Comparison of ENCODE assay signal across 8 cellular contexts in genomic region chr10:21525367-21526183, GRCh38. TPM values are rescaled to one million over a fixed set of nuclear protein-coding genes. Genes with fewer than 3 reads are reported as not detected.
DNase-seq lines count a peak whose midpoint lies in the region; ATAC-seq, FAIRE-seq and TF ChIP-seq lines count a peak whose summit lies in the region.

Gene SKIDA1, minus strand, starts transcription at chr10:21525682. Its CDS starts 7,860 bp downstream, at chr10:21517822.

- no peaks in the 10 kb centered on the region for H4K20me1 ChIP-seq in SK-N-SH (ENCODE audit: insufficient read depth)

- peaks cover 57% of the 10 kb centered on the region for H3K4me1 Mint-ChIP-seq in HFFc6 (ENCODE audit: low read depth)

- CTCF ChIA-PET in SK-N-SH (lab: Yijun Ruan, JAX) = interaction anchor here (0.6 to 11.1 kb wide), 5 partner anchors 9 to 256 kb away, joined by 3 to 101 read pairs (median 6); no protein-coding TSS in a partner anchor

- H3K4me3 ChIP-seq in SK-N-SH (ENCODE audit: low read depth in 2 of 2, low read length in 1 of 2) (peak within 1 kb of the TSS; percentile 70 to 76), heart right ventricle (peak within 1 kb of the TSS; percentile 11 to 82 (median 74)), trophoblast cell (ENCODE audit: low read depth, low read length) (peak within 1 kb of the TSS; percentile 84)

- POLR2A ChIA-PET in SK-N-SH (lab: Yijun Ruan, JAX) = interaction anchor here (0.6 to 3.1 kb wide), 12 partner anchors 7 to 453 kb away, joined by 3 to 26 read pairs (median 4); partner anchors contain the start of gene MLLT10

- H2AFZ ChIP-seq in SK-N-SH (ENCODE audit: low read depth) (peak within 1 kb of the TSS; percentile 86), trophoblast cell (ENCODE audit: insufficient read depth, low read length, poor library complexity) (peak within 1 kb of the TSS; percentile 83)

- peak within 1 kb of the TSS; percentile 99 for H4K8ac ChIP-seq in trophoblast cell (ENCODE audit: low read depth, low read length)

- H3K27me3 ChIP-seq in SK-N-SH (ENCODE audit: insufficient read depth) (no peaks in the 10 kb centered on the region), heart right ventricle (peaks cover 0 to 11% (median 0%) of the 10 kb centered on the region in 7 donors), trophoblast cell (ENCODE audit: insufficient read depth, low read length) (no peaks in the 10 kb centered on the region)

- no peaks in the 10 kb centered on the region for H3K9me3 Mint-ChIP-seq in HFFc6

- TF ChIP-seq RAD21 in SK-N-SH (IDR thresholded peaks at IDR 0.05; ENCODE audit: low read length) = no peak

- peak within 1 kb of the TSS; percentile 100 for H3K18ac ChIP-seq in trophoblast cell (ENCODE audit: low read length)

- H3K27ac Mint-ChIP-seq in HFFc6 = peak within 1 kb of the TSS; percentile 98

- TF ChIP-seq CTCF in HFFc6 (IDR thresholded peaks at IDR 0.05) = no peak
- no peak for TF ChIP-seq CTCF in SK-N-SH (IDR thresholded peaks at IDR 0.05)
- TF ChIP-seq CTCF in heart right ventricle (IDR thresholded peaks at IDR 0.05) = no peak

- H3K36me3 ChIP-seq in SK-N-SH (replicated peaks in 1 of 2; ENCODE audit: control insufficient read depth in 1 of 2, insufficient read depth in 2 of 2, low read length in 1 of 2) = no peaks in the 10 kb centered on the region
- H3K36me3 ChIP-seq in heart right ventricle = no peaks in the 10 kb centered on the region
- no peaks in the 10 kb centered on the region for H3K36me3 ChIP-seq in trophoblast cell (ENCODE audit: control insufficient read depth in 1 of 2, insufficient read depth in 2 of 2, low read length in 2 of 2)

- H4K12ac ChIP-seq in trophoblast cell (ENCODE audit: low read depth, low read length) = peak within 1 kb of the TSS; percentile 98

- peak within 1 kb of the TSS; percentile 82 for H2BK12ac ChIP-seq in trophoblast cell (ENCODE audit: low read length)

- H3K79me2 ChIP-seq in SK-N-SH (ENCODE audit: insufficient read depth) (peaks cover 27% of the 10 kb centered on the region), trophoblast cell (ENCODE audit: control insufficient read depth, insufficient read depth, low read length, poor library complexity) (peaks cover 16% of the 10 kb centered on the region)

- H3K36me3 Mint-ChIP-seq in HFFc6 (ENCODE audit: low read depth) = no peaks in the 10 kb centered on the region

- H3F3A ChIP-seq in SK-N-SH (replicated peaks; ENCODE audit: insufficient read depth) = peaks cover 52% of the 10 kb centered on the region

- peak; percentile 60 for DNase-seq in HFFc6
- DNase-seq in NCI-H1092 treated with DMSO at 0.1 percent for 48 hours (lab: John Stamatoyannopoulos, UW) = peak; percentile 90
- DNase-seq in SK-N-SH = peak; percentile 86
- DNase-seq in amniotic stem cell (lab: John Stamatoyannopoulos, UW) = peak; percentile 37
- peak; percentile 88 to 90 for DNase-seq in heart right ventricle
- DNase-seq in trophoblast cell = peak; percentile 60 to 74

- peaks cover 30% of the 10 kb centered on the region for H3K79me1 ChIP-seq in trophoblast cell (ENCODE audit: low read length)

- H3K14ac ChIP-seq in trophoblast cell (ENCODE audit: low read length) = peak within 1 kb of the TSS; percentile 95

- peak; percentile 98 for FAIRE-seq in G401.6 (lab: Jason Lieb, UNC)

- H3K9ac ChIP-seq in SK-N-SH (peak within 1 kb of the TSS; percentile 94), trophoblast cell (ENCODE audit: low read length) (peak within 1 kb of the TSS; percentile 96)

- peaks cover 1% of the 10 kb centered on the region; the same call in 1 of the 2 replicates for H3K27me3 Mint-ChIP-seq in HFFc6 (ENCODE audit: insufficient read depth)

- 1% methylated on average over 28 of the region's 64 CpGs for WGBS in SK-N-SH (ENCODE audit: low lambda C conversion rate)
- 1 to 2% methylated on average over 61 to 64 of the region's 64 CpGs for WGBS in heart right ventricle, 2 donors
- no CpG with 5 or more reads among the region's 64 CpGs for WGBS in trophoblast cell (ENCODE audit: extremely low coverage, insufficient coverage, insufficient read length)

- H3K23ac ChIP-seq in trophoblast cell (ENCODE audit: low read length) = no peak within 1 kb of the TSS

- H3K4me2 ChIP-seq in SK-N-SH = peak within 1 kb of the TSS; percentile 93
- H3K4me2 ChIP-seq in trophoblast cell (ENCODE audit: low read length) = peak within 1 kb of the TSS; percentile 100

- H3K9me3 ChIP-seq in SK-N-SH (no peaks in the 10 kb centered on the region), heart right ventricle (no peaks in the 10 kb centered on the region), trophoblast cell (ENCODE audit: insufficient read depth, low read depth, low read length) (no peaks in the 10 kb centered on the region)

- H2BK5ac ChIP-seq in trophoblast cell (ENCODE audit: low read depth, low read length, poor library complexity) = peak within 1 kb of the TSS; percentile 100

- H3K4ac ChIP-seq in trophoblast cell (ENCODE audit: low read depth, low read length) = peak within 1 kb of the TSS; percentile 99

- peak within 1 kb of the TSS; percentile 98 to 99 for H3K27ac ChIP-seq in SK-N-SH (ENCODE audit: low read depth in 2 of 2, low read length in 1 of 2)
- H3K27ac ChIP-seq in heart right ventricle = peak within 1 kb of the TSS; percentile 95 to 99 (median 98)
- H3K27ac ChIP-seq in trophoblast cell (ENCODE audit: low read depth, low read length) = peak within 1 kb of the TSS; percentile 100

- H2BK120ac ChIP-seq in trophoblast cell (ENCODE audit: insufficient read depth, low read length, poor library complexity) = peak within 1 kb of the TSS; percentile 99

- peak in 1 of 2 experiments; percentile 30; a peak in 1 of 4 replicates for TF ChIP-seq EP300 in SK-N-SH (IDR thresholded peaks at IDR 0.05; ENCODE audit: borderline replicate concordance in 1 of 2, low read depth in 1 of 2, low read length in 1 of 2)

- intact Hi-C loops in heart right ventricle (cut with DNase I) = no loop called here

- peak within 1 kb of the TSS; percentile 99 for H4K91ac ChIP-seq in trophoblast cell (ENCODE audit: low read depth, low read length)

- peak within 1 kb of the TSS; percentile 89 for H3K4me3 Mint-ChIP-seq in HFFc6

- H3K9me2 ChIP-seq in SK-N-SH = no peaks in the 10 kb centered on the region

- ATAC-seq in heart right ventricle (peak; percentile 71 to 92 (median 88)), HG02840 (IDR thresholded peaks at IDR 0.05; ENCODE audit: low FRiP score, unreplicated experiment) (no peak)

- H3K4me1 ChIP-seq in SK-N-SH (ENCODE audit: control insufficient read depth in 1 of 2, insufficient read depth in 2 of 2, low read depth in 1 of 2, low read length in 1 of 2) (peaks cover 28 to 38% of the 10 kb centered on the region in 2 experiments; a peak in 3 of 4 replicates), heart right ventricle (peaks cover 0 to 44% (median 18%) of the 10 kb centered on the region in 9 donors), trophoblast cell (ENCODE audit: control insufficient read depth in 1 of 2, insufficient read depth in 2 of 2, low read length in 2 of 2) (no peaks in the 10 kb centered on the region)

- H2AK5ac ChIP-seq in trophoblast cell (ENCODE audit: low read length) = peak within 1 kb of the TSS; percentile 99

TF ChIP-seq in SK-N-SH, 30 proteins besides CTCF, POLR2A, EP300 and RAD21 (continues in another document):
- TF ChIP-seq GATA2 (CRISPR knock-in tag; IDR thresholded peaks at IDR 0.05) = no peak
- no peak for TF ChIP-seq USF2 (IDR thresholded peaks at IDR 0.05; ENCODE audit: borderline replicate concordance, low read depth, low read length)
- TF ChIP-seq SIN3A (IDR thresholded peaks at IDR 0.05; ENCODE audit: borderline replicate concordance, low read depth, low read length) = peak; percentile 49
- 0 out of 2 replicates have a peak, but pooled peaks have one; percentile 54 for TF ChIP-seq FOXJ3 (CRISPR knock-in tag; IDR thresholded peaks at IDR 0.05)
- no peak for TF ChIP-seq GABPA (IDR thresholded peaks at IDR 0.05; ENCODE audit: low read depth)
- TF ChIP-seq MXI1 (IDR thresholded peaks at IDR 0.05; ENCODE audit: low read depth, low read length) = peak; percentile 72; the same call in 1 of the 2 replicates
- 0 out of 2 replicates have a peak, but pooled peaks have one; percentile 17 for TF ChIP-seq RXRA (IDR thresholded peaks at IDR 0.05; ENCODE audit: borderline replicate concordance, low read depth)

RNA-seq across cellular contexts. Expression of gene SKIDA1, which starts in this region (rescaled TPM):
- under 1 TPM; 0.35 to 0.71 (median 0.46) TPM for total RNA-seq in HFFc6 (2021; fragmentation: NEBNext Ultra II Directional; extraction: Animal tissue kit (Norgen Biotek cat#: 25700))
- polyA plus RNA-seq in SK-N-SH (2012; rRNA removed) = 0.38 and 0.47 TPM in 2 replicates
- 0.29 and 0.42 TPM in 2 replicates for polyA plus RNA-seq in SK-N-SH (2012; cell fraction: cytosol; rRNA removed)
- 1.1 and 1.8 TPM in 2 replicates for polyA plus RNA-seq in SK-N-SH (2012; cell fraction: nucleus; rRNA removed)
- 1 to 10 TPM; 1.9 to 6.4 (median 3.3) TPM for total RNA-seq in heart right ventricle
- polyA plus RNA-seq in heart right ventricle = under 1 TPM; 0.23 to 0.44 TPM
- 27.4 and 28.4 TPM in 2 replicates for polyA plus RNA-seq in trophoblast cell (2013)

Comparison
In these comparisons a context has a peak if more than half of its experiments do, and no peak if none do; other contexts are left out.
1. Peak in DNase-seq in HFFc6; RNA of the gene not detected or under 1 TPM.
2. DNase-seq: peak in every context shown above with its lines; median percentile 90 in NCI-H1092 treated with DMSO at 0.1 percent for 48 hours; 89 in heart right ventricle; 86 in SK-N-SH; 67 in trophoblast cell; 60 in HFFc6; 37 in amniotic stem cell.